Comparison of ENCODE assay signal across 1 cellular context in genomic region chr11:47351159-47352126, GRCh38.
TF ChIP-seq lines count a peak whose summit lies in the region.

No MANE protein-coding gene starts in this region.

TF ChIP-seq in K562, 482 proteins besides CTCF, POLR2A, EP300 and RAD21:
- TF ChIP-seq MTA3 (IDR thresholded peaks at IDR 0.05; ENCODE audit: borderline replicate concordance) (no peak), ZNF445 (CRISPR knock-in tag; IDR thresholded peaks at IDR 0.05; ENCODE audit: low read depth) (no peak), ZFP36 (IDR thresholded peaks at IDR 0.05; ENCODE audit: low read depth, low read length, partially characterized antibody) (peak; percentile 76), ZBTB33 (CRISPR knock-in tag; IDR thresholded peaks at IDR 0.05) (0 out of 2 replicates have a peak, but pooled peaks have one; percentile 38), ESRRA (IDR thresholded peaks at IDR 0.05; ENCODE audit: borderline replicate concordance, low read depth) (peak; percentile 74), TRIM25 (IDR thresholded peaks at IDR 0.05; ENCODE audit: borderline replicate concordance) (no peak), RAD51 (IDR thresholded peaks at IDR 0.05; ENCODE audit: borderline replicate concordance, low read depth) (no peak), BCOR (IDR thresholded peaks at IDR 0.05) (0 out of 2 replicates have a peak, but pooled peaks have one; percentile 27), NFIC (IDR thresholded peaks at IDR 0.05) (peak; percentile 89), HEY1 (CRISPR knock-in tag; IDR thresholded peaks at IDR 0.05; ENCODE audit: borderline replicate concordance) (no peak)
